28 cellular contexts compared by ENCODE assay signal in the genomic region with DNA sequence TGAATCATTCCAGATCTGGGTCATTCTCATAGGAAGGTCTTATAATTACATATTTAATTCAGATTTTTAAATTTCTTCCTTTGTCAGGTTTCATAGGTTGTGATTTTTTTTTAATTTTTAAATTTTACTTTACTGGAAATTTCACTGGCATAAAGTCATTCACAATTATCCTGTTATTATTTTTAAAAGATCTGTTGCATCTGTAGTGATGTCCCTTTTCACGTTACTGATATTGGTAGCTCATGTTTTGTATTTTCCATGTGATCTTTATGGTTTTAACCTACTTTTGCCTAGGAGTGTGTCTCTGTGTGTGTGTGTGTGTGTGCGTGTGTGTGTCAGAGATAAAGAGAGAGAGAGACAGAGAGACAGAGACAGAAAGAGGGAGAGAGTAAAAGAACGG.
"Had no signal": no experiment of that assay in that cellular context is flagged by ENCODE, and none has a peak within 500 bp of the region (broad histone marks: within the 10 kb centered on the region; RNA-seq: fewer than 3 reads in every experiment).

No MANE protein-coding gene starts in this region.

- DNase-seq: activated B cell treated with CpG ODN at 0.5 μM for 24 hours; activated CD4-positive, alpha-beta T cell treated with anti-CD3 and anti-CD28 coated beads for 36 hours; activated CD8-positive, alpha-beta memory T cell treated with anti-CD3 and anti-CD28 coated beads, Interleukin-2, amount 10 ng/mL, durations not matched to agents 7 days and 5 days; activated CD8-positive, alpha-beta T cell treated with anti-CD3 and anti-CD28 coated beads, Interleukin-2, amount 10 ng/mL, durations not matched to agents 7 days and 5 days; activated naive CD4-positive, alpha-beta T cell; activated naive CD8-positive, alpha-beta T cell treated with anti-CD3 and anti-CD28 coated beads for 36 hours; activated T-cell treated with anti-CD3 and anti-CD28 coated beads, Interleukin-2, amount 50 U/mL, for 48 hours; amniotic stem cell; colonic mucosa; dorsolateral prefrontal cortex; effector memory CD4-positive, alpha-beta T cell; foreskin keratinocyte; heart left ventricle; hypothalamus; immature natural killer cell; kidney; left colon; mammary epithelial cell; naive B cell; nephron progenitor cell; stimulated activated CD4-positive, alpha-beta T cell treated with anti-CD3 and anti-CD28 coated beads, Interleukin-4, amount 100 ng/mL, for 24 hours; trophoblast cell had no signal

- ATAC-seq: activated CD4-positive, alpha-beta T cell treated with anti-CD3 and anti-CD28 coated beads for 36 hours; activated CD8-positive, alpha-beta memory T cell treated with anti-CD3 and anti-CD28 coated beads, Interleukin-2, amount 10 ng/mL, durations not matched to agents 7 days and 5 days; activated CD8-positive, alpha-beta T cell treated with anti-CD3 and anti-CD28 coated beads, Interleukin-2, amount 10 ng/mL, durations not matched to agents 7 days and 5 days; foreskin keratinocyte; heart left ventricle; left colon; sciatic nerve; stimulated activated effector memory CD8-positive, alpha-beta T cell treated with anti-CD3 and anti-CD28 coated beads, Interleukin-12 subunit alpha, Interleukin-12 subunit beta, amount 100 ng/mL, for 72 hours had no signal

- H3K9me3 ChIP-seq: colonic mucosa, neutrophil had no signal

- H3K4me1 ChIP-seq: breast epithelium, colonic mucosa, foreskin keratinocyte had no signal

- H3K4me3 ChIP-seq: breast epithelium, colonic mucosa, dorsolateral prefrontal cortex, heart left ventricle, skin epidermis, thoracic aorta had no signal

- H3K27me3 ChIP-seq: breast epithelium, colonic mucosa, dorsolateral prefrontal cortex, foreskin keratinocyte, heart left ventricle, neutrophil had no signal

- H3K27ac ChIP-seq: breast epithelium, colonic mucosa, dorsolateral prefrontal cortex, foreskin keratinocyte, heart left ventricle, neutrophil, skin epidermis, thoracic aorta had no signal

- H3K36me3 ChIP-seq: breast epithelium, colonic mucosa, heart left ventricle, neutrophil, thoracic aorta had no signal
